2 cellular contexts compared by ENCODE assay signal in genomic region chr17:61321344-61321743, GRCh38.
TF ChIP-seq lines count a peak whose summit lies in the region.

No MANE protein-coding gene starts in this region.

TF ChIP-seq in IMR-90, 13 proteins besides CTCF, POLR2A, EP300 and RAD21:
- TF ChIP-seq ELK1 (IDR thresholded peaks at IDR 0.05; ENCODE audit: borderline replicate concordance, low read depth, low read length) (no peak), MAZ (IDR thresholded peaks at IDR 0.05; ENCODE audit: borderline replicate concordance, low read depth, low read length) (no peak), RFX5 (IDR thresholded peaks at IDR 0.05; ENCODE audit: low read depth, low read length) (no peak), CEBPB (IDR thresholded peaks at IDR 0.05; ENCODE audit: low read depth, low read length) (no peak)

TF ChIP-seq in K562, 482 proteins besides CTCF, POLR2A, EP300 and RAD21:
- peak in 1 of 3 experiments; percentile 81; a peak in 1 of 6 replicates for TF ChIP-seq ZBTB11 (CRISPR knock-in tag; IDR thresholded peaks at IDR 0.05)
- TF ChIP-seq CBFA2T3 (IDR thresholded peaks at IDR 0.05) = no peak
- TF ChIP-seq MTA3 (IDR thresholded peaks at IDR 0.05; ENCODE audit: borderline replicate concordance) = no peak
- TF ChIP-seq KDM4B (IDR thresholded peaks at IDR 0.05; ENCODE audit: borderline replicate concordance in 2 of 2, low read depth in 1 of 2) = no peak
- TF ChIP-seq EWSR1 (IDR thresholded peaks at IDR 0.05; ENCODE audit: borderline replicate concordance, low read depth, partially characterized antibody) = peak; percentile 78
